ENCODE assay signal across 26 cellular contexts in genomic region chr7:15446280-15446679, GRCh38.
A peak's percentile ranks its signal among the peaks of the same experiment; 100 is the strongest.
DNase-seq lines count a peak whose midpoint lies in the region; ATAC-seq and TF ChIP-seq lines count a peak whose summit lies in the region.
"Had no signal": no experiment of that assay in that cellular context is flagged by ENCODE, and none has a peak within 500 bp of the region (broad histone marks: within the 10 kb centered on the region; RNA-seq: fewer than 3 reads in every experiment).

No MANE protein-coding gene starts in this region.

- no peaks in the 10 kb centered on the region for H3K9me3 ChIP-seq in CD4-positive, alpha-beta T cell (ENCODE audit: control insufficient read depth, low read length)
- H3K9me3 ChIP-seq: Caco-2, MG63, SJSA1 had no signal

- H3K4me3 Mint-ChIP-seq in CD4-positive, alpha-beta T cell, result no peak overlapping the region
- H3K4me3 Mint-ChIP-seq: CD8-positive, alpha-beta T cell had no signal

- intact Hi-C loops in CD4-positive, alpha-beta T cell (cut with DNase I, micrococcal nuclease), result no loop called here

- H3K27me3 ChIP-seq in CD4-positive, alpha-beta T cell (ENCODE audit: control insufficient read depth, insufficient read depth, low read length), result no peaks in the 10 kb centered on the region
- H3K27me3 ChIP-seq: MG63, SJSA1 had no signal

- POLR2A ChIA-PET in CD4-positive, alpha-beta T cell (lab: Charles Lee), result no interaction called here

- ATAC-seq in GM18867 (IDR thresholded peaks at IDR 0.05; ENCODE audit: unreplicated experiment), result no peak
- no peak for ATAC-seq in CD4-positive, alpha-beta T cell (ENCODE audit: poor library complexity)
- ATAC-seq: CD8-positive, alpha-beta T cell; K562 had no signal

- no peak overlapping the region for H3K4me3 ChIP-seq in AG10803 (ENCODE audit: low read length)
- H3K4me3 ChIP-seq: K562, MG63, PC-9, SJSA1 had no signal

- DNase-seq in AG10803 (ENCODE audit: low read depth) (peak; percentile 40), SK-N-DZ (ENCODE audit: low spot score) (peak; percentile 27), dedifferentiated amniotic fluid mesenchymal stem cell (ENCODE audit: extremely low spot score) (peak; percentile 25), foreskin melanocyte (peak; percentile 13), HPDE6-E6E7 (ENCODE audit: extremely low spot score) (no peak)
- DNase-seq in stimulated activated CD4-positive, alpha-beta T cell treated with anti-CD3 and anti-CD28 coated beads, Interleukin-15, amount 100 ng/mL, for 24 hours, result no peak
- DNase-seq in CD4-positive, alpha-beta T cell, result no peak
- DNase-seq: C1 segment of cervical spinal cord; Caco-2; CD8-positive, alpha-beta T cell; EL; GDM1; MG63; NCI-H1105 treated with DMSO at 0.1 percent for 48 hours; NCI-H2029; NCI-H446 treated with DMSO at 0.1 percent for 48 hours; NCI-H526; NCI-H82; NK-92 treated with Interleukin-12 subunit alpha and Interleukin-12 subunit beta, amount 100 ng/mL, for 24 hours; PC-9; Right ventricle myocardium superior; RPMI8226; SW 1271 had no signal

- no peak for TF ChIP-seq CTCF in AG10803 (conservative IDR thresholded peaks at IDR 0.05; ENCODE audit: low read length)
- TF ChIP-seq CTCF in CD4-positive, alpha-beta T cell (IDR thresholded peaks at IDR 0.05), result no peak

- H3K36me3 Mint-ChIP-seq in CD4-positive, alpha-beta T cell (ENCODE audit: low read depth), result no peaks in the 10 kb centered on the region
- H3K36me3 Mint-ChIP-seq: CD8-positive, alpha-beta T cell had no signal

- no peak overlapping the region for H3K27ac ChIP-seq in CD4-positive, alpha-beta T cell (ENCODE audit: low read depth, low read length)
- H3K27ac ChIP-seq: PC-9, SJSA1 had no signal

- CTCF ChIA-PET in CD4-positive, alpha-beta T cell (lab: Charles Lee), result no interaction called here

- H3K4me1 Mint-ChIP-seq in CD4-positive, alpha-beta T cell (ENCODE audit: low read depth), result no peaks in the 10 kb centered on the region

- H3K27ac Mint-ChIP-seq in CD4-positive, alpha-beta T cell, result no peak overlapping the region
- H3K27ac Mint-ChIP-seq: CD8-positive, alpha-beta T cell had no signal

- H3K27me3 Mint-ChIP-seq in CD4-positive, alpha-beta T cell, result no peaks in the 10 kb centered on the region

- peaks cover 5% of the 10 kb centered on the region for H3K9me3 Mint-ChIP-seq in CD4-positive, alpha-beta T cell

Comparison
In these comparisons a context has a peak if more than half of its experiments do, and no peak if none do; other contexts are left out.
1. DNase-seq: peak in AG10803 (single experiment), SK-N-DZ (single experiment), dedifferentiated amniotic fluid mesenchymal stem cell (single experiment) and foreskin melanocyte (single experiment); none in HPDE6-E6E7 (single experiment), stimulated activated CD4-positive, alpha-beta T cell treated with anti-CD3 and anti-CD28 coated beads, Interleukin-15, amount 100 ng/mL, for 24 hours (single experiment) and CD4-positive, alpha-beta T cell (0 of 10).